8 cellular contexts compared by ENCODE assay signal in genomic region chr15:72783563-72784232, GRCh38. TPM values are rescaled to one million over a fixed set of nuclear protein-coding genes. Genes with fewer than 3 reads are reported as not detected.
A peak's percentile ranks its signal among the peaks of the same experiment; 100 is the strongest.
DNase-seq lines count a peak whose midpoint lies in the region; TF ChIP-seq lines count a peak whose summit lies in the region.

Gene ADPGK, minus strand, starts transcription at chr15:72783758. Its CDS starts 67 bp downstream, at chr15:72783691.

- peak within 1 kb of the TSS; percentile 92 for H3K27ac ChIP-seq in MM.1S (ENCODE audit: low read length)

- peaks cover 2% of the 10 kb centered on the region; the same call in 1 of the 2 replicates for H4K20me1 ChIP-seq in MM.1S (ENCODE audit: insufficient read depth, low read length)

- in situ Hi-C loops in G401 (cut with HindIII; ENCODE audit: low sequenced_read_pairs) = no loop called here
- in situ Hi-C loops in HAP-1 (cut with MboI; ENCODE audit: low sequenced_read_pairs) = loop anchor here (25.0 kb wide), 1 partner anchor 1329 kb away; no protein-coding TSS in a partner anchor

- H3K4me3 ChIP-seq in HAP-1 = peak within 1 kb of the TSS; percentile 90
- H3K4me3 ChIP-seq in MM.1S (ENCODE audit: low read length) = peak within 1 kb of the TSS; percentile 95
- H3K4me3 ChIP-seq in fibroblast of the aortic adventitia (ENCODE audit: low read depth, low read length) = peak within 1 kb of the TSS; percentile 94

- peak within 1 kb of the TSS; percentile 92 for H2AFZ ChIP-seq in MM.1S (ENCODE audit: low read length)

- H3K9me3 Mint-ChIP-seq in nephron progenitor cell = no peaks in the 10 kb centered on the region
- H3K9me3 Mint-ChIP-seq in stimulated activated naive CD8-positive, alpha-beta T cell treated with anti-CD3 and anti-CD28 coated beads, Interleukin-15, Interleukin-2, amounts not matched to agents 100 ng/mL and 50 ng/mL, for 24 hours = no peaks in the 10 kb centered on the region

- no peaks in the 10 kb centered on the region for H3K27me3 ChIP-seq in HAP-1 (ENCODE audit: low read depth)
- no peaks in the 10 kb centered on the region for H3K27me3 ChIP-seq in MM.1S (replicated peaks; ENCODE audit: insufficient read depth, low read length)

- peak within 1 kb of the TSS; percentile 95 for H3K9ac ChIP-seq in MM.1S (ENCODE audit: low read length)

- H3K4me2 ChIP-seq in MM.1S (ENCODE audit: low read depth, low read length) = peak within 1 kb of the TSS; percentile 84

- DNase-seq in G401 (ENCODE audit: low spot score) = peak; percentile 88
- DNase-seq in HAP-1 (ENCODE audit: low spot score in 2 of 2) = peak; percentile 90 to 96
- DNase-seq in MM.1S = peak; percentile 96
- peak; percentile 47 for DNase-seq in SHP77 treated with DMSO at 0.1 percent for 48 hours (lab: John Stamatoyannopoulos, UW)
- DNase-seq in activated effector memory CD4-positive, alpha-beta T cell treated with anti-CD3 and anti-CD28 coated beads, Interleukin-2, amount 50 U/mL, for 16 hours = peak; percentile 98
- DNase-seq in fibroblast of the aortic adventitia (ENCODE audit: low read depth) = peak; percentile 90
- peak; percentile 93 for DNase-seq in nephron progenitor cell

- H3K79me2 ChIP-seq in MM.1S (ENCODE audit: low read length) = peaks cover 48% of the 10 kb centered on the region

- H3K9me2 ChIP-seq in MM.1S (replicated peaks; ENCODE audit: insufficient read depth, low read length) = no peaks in the 10 kb centered on the region

- H3K4me3 Mint-ChIP-seq in nephron progenitor cell = peak within 1 kb of the TSS; percentile 95
- peak within 1 kb of the TSS; percentile 94 for H3K4me3 Mint-ChIP-seq in stimulated activated naive CD8-positive, alpha-beta T cell treated with anti-CD3 and anti-CD28 coated beads, Interleukin-15, Interleukin-2, amounts not matched to agents 100 ng/mL and 50 ng/mL, for 24 hours

- TF ChIP-seq CTCF in MM.1S (IDR thresholded peaks at IDR 0.05; ENCODE audit: low read length) (no peak), fibroblast of the aortic adventitia (IDR thresholded peaks at IDR 0.05; ENCODE audit: insufficient read depth, low read length) (no peak), nephron progenitor cell (IDR thresholded peaks at IDR 0.05) (no peak)

- H3F3A ChIP-seq in MM.1S (ENCODE audit: insufficient read depth, low read length) = peaks cover 16% of the 10 kb centered on the region

- H3K36me3 ChIP-seq in HAP-1 (replicated peaks) = peaks cover 23% of the 10 kb centered on the region
- H3K36me3 ChIP-seq in MM.1S (replicated peaks; ENCODE audit: insufficient read depth, low read length) = 0 out of 2 replicates have a peak, but pooled peaks cover 1% of the 10 kb centered on the region

- no peaks in the 10 kb centered on the region for H3K27me3 Mint-ChIP-seq in nephron progenitor cell (ENCODE audit: low read depth, poor library complexity)
- no peaks in the 10 kb centered on the region for H3K27me3 Mint-ChIP-seq in stimulated activated naive CD8-positive, alpha-beta T cell treated with anti-CD3 and anti-CD28 coated beads, Interleukin-15, Interleukin-2, amounts not matched to agents 100 ng/mL and 50 ng/mL, for 24 hours

- H3K36me3 Mint-ChIP-seq in nephron progenitor cell (ENCODE audit: low read depth) = peaks cover 21% of the 10 kb centered on the region
- H3K36me3 Mint-ChIP-seq in stimulated activated naive CD8-positive, alpha-beta T cell treated with anti-CD3 and anti-CD28 coated beads, Interleukin-15, Interleukin-2, amounts not matched to agents 100 ng/mL and 50 ng/mL, for 24 hours (ENCODE audit: low read depth) = peaks cover 35% of the 10 kb centered on the region

- H3K4me1 ChIP-seq in HAP-1 (peaks cover 17% of the 10 kb centered on the region), MM.1S (ENCODE audit: low read length) (peaks cover 13% of the 10 kb centered on the region)

- H3K9me3 ChIP-seq in HAP-1 (no peaks in the 10 kb centered on the region), MM.1S (replicated peaks; ENCODE audit: insufficient read depth, low read length) (no peaks in the 10 kb centered on the region)

- H3K4me1 Mint-ChIP-seq in nephron progenitor cell = peaks cover 39% of the 10 kb centered on the region
- H3K4me1 Mint-ChIP-seq in stimulated activated naive CD8-positive, alpha-beta T cell treated with anti-CD3 and anti-CD28 coated beads, Interleukin-15, Interleukin-2, amounts not matched to agents 100 ng/mL and 50 ng/mL, for 24 hours (ENCODE audit: low read depth) = peaks cover 70% of the 10 kb centered on the region

- peak within 1 kb of the TSS; percentile 87 for H3K27ac Mint-ChIP-seq in nephron progenitor cell
- peak within 1 kb of the TSS; percentile 96 for H3K27ac Mint-ChIP-seq in stimulated activated naive CD8-positive, alpha-beta T cell treated with anti-CD3 and anti-CD28 coated beads, Interleukin-15, Interleukin-2, amounts not matched to agents 100 ng/mL and 50 ng/mL, for 24 hours

RNA-seq across cellular contexts. Expression of gene ADPGK, which starts in this region (rescaled TPM):
- 61.4 and 71.7 TPM in 2 replicates for total RNA-seq in G401 (2014; rRNA removed; shearing (Covaris generic))
- total RNA-seq in fibroblast of the aortic adventitia (ENCODE audit: low replicate concordance) = 43.9 and 86.1 TPM in 2 replicates

Comparison
In these comparisons a context has a peak if more than half of its experiments do, and no peak if none do; other contexts are left out.
1. Peak in every context shown above with its lines: DNase-seq, H3K4me3 ChIP-seq and H3K27ac ChIP-seq.
2. DNase-seq: peak in every context shown above with its lines; median percentile 98 in activated effector memory CD4-positive, alpha-beta T cell treated with anti-CD3 and anti-CD28 coated beads, Interleukin-2, amount 50 U/mL, for 16 hours; 96 in MM.1S; 93 in HAP-1; 93 in nephron progenitor cell; 90 in fibroblast of the aortic adventitia; 88 in G401; 47 in SHP77 treated with DMSO at 0.1 percent for 48 hours.